8 cellular contexts compared by ENCODE assay signal in the genomic region with DNA sequence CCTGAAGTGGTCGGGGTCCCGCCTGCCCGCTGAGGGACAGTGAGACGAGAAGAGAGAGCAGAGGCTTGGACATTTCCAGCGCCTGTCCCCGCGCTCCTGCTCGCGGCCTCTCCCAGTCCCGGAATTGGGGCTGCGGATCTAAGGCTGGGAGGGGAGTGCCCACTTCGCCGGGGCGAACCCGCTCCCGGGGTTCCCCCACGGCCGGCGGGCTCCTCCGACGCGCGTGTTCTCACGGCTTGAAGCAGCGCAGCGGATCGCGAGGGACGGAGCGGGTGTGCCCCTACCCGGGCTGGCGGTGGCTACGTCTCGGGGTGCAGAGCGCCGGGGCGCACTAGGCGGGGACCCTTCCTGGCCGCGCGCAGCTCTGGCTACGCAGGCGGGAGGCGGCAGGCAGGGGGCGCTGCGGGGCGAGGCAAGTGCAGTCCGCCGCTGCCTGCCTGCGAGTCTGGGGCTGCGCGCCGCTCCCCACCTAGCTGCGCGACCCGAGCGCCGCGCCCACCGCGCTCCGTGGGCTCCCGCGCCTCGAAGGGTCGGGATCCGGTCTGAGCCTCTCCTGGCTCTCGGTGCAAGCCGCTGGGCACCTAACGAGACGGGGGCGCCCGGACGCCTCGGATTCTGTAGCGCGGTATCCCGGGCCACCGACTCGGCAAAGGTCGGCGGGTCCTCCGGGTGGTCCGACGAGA. TPM values are rescaled to one million over a fixed set of nuclear protein-coding genes. Genes with fewer than 3 reads are reported as not detected.
DNase-seq lines count a peak whose midpoint lies in the region; ATAC-seq and TF ChIP-seq lines count a peak whose summit lies in the region.

No MANE protein-coding gene starts in this region.

- DNase-seq in CD14-positive monocyte (ENCODE audit: low spot score) (no peak), RWPE2 (ENCODE audit: low spot score) (no peak), glomerular visceral epithelial cell (ENCODE audit: extremely low spot score) (peak; percentile 52), omental fat pad (ENCODE audit: low spot score) (peak; percentile 82), superior temporal gyrus (ENCODE audit: extremely low spot score) (peak; percentile 71)
- peak; percentile 84 for DNase-seq in activated naive CD4-positive, alpha-beta T cell treated with anti-CD3 and anti-CD28 coated beads for 36 hours

- H3K9me3 Mint-ChIP-seq in CD14-positive monocyte = peaks cover 0 to 24% (median 7%) of the 10 kb centered on the region in 7 donors
- H3K9me3 Mint-ChIP-seq in activated naive CD4-positive, alpha-beta T cell treated with anti-CD3 and anti-CD28 coated beads for 36 hours = no peaks in the 10 kb centered on the region

- no peaks in the 10 kb centered on the region for H3K36me3 ChIP-seq in RWPE2 (ENCODE audit: low read depth)

- peak overlapping the region; percentile 72 to 80 for H3K4me3 Mint-ChIP-seq in CD14-positive monocyte
- peak overlapping the region; percentile 65 for H3K4me3 Mint-ChIP-seq in activated naive CD4-positive, alpha-beta T cell treated with anti-CD3 and anti-CD28 coated beads for 36 hours

- H3K27me3 Mint-ChIP-seq in CD14-positive monocyte (ENCODE audit: low read depth in 3 of 3) = peaks cover 75 to 88% (median 81%) of the 10 kb centered on the region in 3 donors
- peaks cover 53% of the 10 kb centered on the region for H3K27me3 Mint-ChIP-seq in activated naive CD4-positive, alpha-beta T cell treated with anti-CD3 and anti-CD28 coated beads for 36 hours (ENCODE audit: low read depth)

- intact Hi-C loops in CD14-positive monocyte (cut with micrococcal nuclease) = loop anchor here in 1 of 2 donors (5.0 kb wide), 1 partner anchor 61 kb away; no protein-coding TSS in a partner anchor
- intact Hi-C loops in activated naive CD4-positive, alpha-beta T cell treated with anti-CD3 and anti-CD28 coated beads for 36 hours (cut with micrococcal nuclease) = loop anchor here (1.0 to 5.0 kb wide), 4 partner anchors 59 to 471 kb away; a partner anchor contains a TSS

- no peaks in the 10 kb centered on the region for H3K9me3 ChIP-seq in RWPE2 (ENCODE audit: severe bottlenecking)

- H3K36me3 Mint-ChIP-seq in CD14-positive monocyte = peaks cover 0 to 6% of the 10 kb centered on the region in 2 donors
- no peaks in the 10 kb centered on the region for H3K36me3 Mint-ChIP-seq in activated naive CD4-positive, alpha-beta T cell treated with anti-CD3 and anti-CD28 coated beads for 36 hours (ENCODE audit: low read depth)

- H3K4me1 ChIP-seq in RWPE2 (ENCODE audit: insufficient read depth, poor library complexity, severe bottlenecking) = peaks cover 4% of the 10 kb centered on the region

- CTCF ChIA-PET in activated naive CD4-positive, alpha-beta T cell treated with anti-CD3 and anti-CD28 coated beads for 36 hours (lab: Charles Lee) = interaction anchor here (0.6 to 6.9 kb wide), 15 partner anchors 9 to 320 kb away, joined by 3 to 56 read pairs (median 4); no protein-coding TSS in a partner anchor

- H3K27ac Mint-ChIP-seq in CD14-positive monocyte = no peak overlapping the region
- no peak overlapping the region for H3K27ac Mint-ChIP-seq in activated naive CD4-positive, alpha-beta T cell treated with anti-CD3 and anti-CD28 coated beads for 36 hours

- no peak overlapping the region for H3K27ac ChIP-seq in RWPE2 (ENCODE audit: poor library complexity, severe bottlenecking)

- peak; percentile 47 for ATAC-seq in HG02610 (IDR thresholded peaks at IDR 0.05; ENCODE audit: unreplicated experiment)
- ATAC-seq in RWPE2 (ENCODE audit: low read depth) = peak; percentile 74
- ATAC-seq in omental fat pad (ENCODE audit: low FRiP score) = peak; percentile 52
- ATAC-seq in HG02678 (IDR thresholded peaks at IDR 0.05; ENCODE audit: unreplicated experiment) = no peak

- H3K4me1 Mint-ChIP-seq in CD14-positive monocyte = peaks cover 25% of the 10 kb centered on the region
- peaks cover 19% of the 10 kb centered on the region for H3K4me1 Mint-ChIP-seq in activated naive CD4-positive, alpha-beta T cell treated with anti-CD3 and anti-CD28 coated beads for 36 hours (ENCODE audit: low read depth)

- peak overlapping the region; percentile 60 for H3K4me3 ChIP-seq in RWPE2 (ENCODE audit: severe bottlenecking)

- TF ChIP-seq CTCF in CD14-positive monocyte (IDR thresholded peaks at IDR 0.05) (peak; percentile 94), RWPE2 (IDR thresholded peaks at IDR 0.05; ENCODE audit: poor library complexity, severe bottlenecking) (peak; percentile 91), omental fat pad (IDR thresholded peaks at IDR 0.05) (peak in 1 of 3 donors; percentile 51)

- H3K27me3 ChIP-seq in RWPE2 (ENCODE audit: insufficient read depth, poor library complexity, severe bottlenecking) = peaks cover 24% of the 10 kb centered on the region

RNA-seq across cellular contexts. Expression of a gene that starts 1.2 kb away (rescaled TPM):
- polyA plus RNA-seq in CD14-positive monocyte = under 1 TPM in 1 of 2 donors, not detected in 1; 0.05 TPM
- total RNA-seq in activated naive CD4-positive, alpha-beta T cell treated with anti-CD3 and anti-CD28 coated beads for 36 hours = under 1 TPM; 0.12 TPM
- total RNA-seq in omental fat pad = 10 to 100 TPM in 3 of 4 donors, 1 to 10 TPM in 1; 6.5 to 44.6 (median 33.7) TPM

Comparison
In these comparisons a context has a peak if more than half of its experiments do, and no peak if none do; other contexts are left out.
1. DNase-seq: peak in activated naive CD4-positive, alpha-beta T cell treated with anti-CD3 and anti-CD28 coated beads for 36 hours (single experiment), glomerular visceral epithelial cell (single experiment), omental fat pad (single experiment) and superior temporal gyrus (single experiment); none in CD14-positive monocyte (single experiment) and RWPE2 (single experiment).
2. RNA of a gene that starts 1.2 kb away (total RNA-seq): 6.5 to 44.6 TPM in omental fat pad; 0.12 TPM in activated naive CD4-positive, alpha-beta T cell treated with anti-CD3 and anti-CD28 coated beads for 36 hours; every median in the first group is over 4 times any median in the second.